ENCODE assay signal across 7 cellular contexts in the genomic region with DNA sequence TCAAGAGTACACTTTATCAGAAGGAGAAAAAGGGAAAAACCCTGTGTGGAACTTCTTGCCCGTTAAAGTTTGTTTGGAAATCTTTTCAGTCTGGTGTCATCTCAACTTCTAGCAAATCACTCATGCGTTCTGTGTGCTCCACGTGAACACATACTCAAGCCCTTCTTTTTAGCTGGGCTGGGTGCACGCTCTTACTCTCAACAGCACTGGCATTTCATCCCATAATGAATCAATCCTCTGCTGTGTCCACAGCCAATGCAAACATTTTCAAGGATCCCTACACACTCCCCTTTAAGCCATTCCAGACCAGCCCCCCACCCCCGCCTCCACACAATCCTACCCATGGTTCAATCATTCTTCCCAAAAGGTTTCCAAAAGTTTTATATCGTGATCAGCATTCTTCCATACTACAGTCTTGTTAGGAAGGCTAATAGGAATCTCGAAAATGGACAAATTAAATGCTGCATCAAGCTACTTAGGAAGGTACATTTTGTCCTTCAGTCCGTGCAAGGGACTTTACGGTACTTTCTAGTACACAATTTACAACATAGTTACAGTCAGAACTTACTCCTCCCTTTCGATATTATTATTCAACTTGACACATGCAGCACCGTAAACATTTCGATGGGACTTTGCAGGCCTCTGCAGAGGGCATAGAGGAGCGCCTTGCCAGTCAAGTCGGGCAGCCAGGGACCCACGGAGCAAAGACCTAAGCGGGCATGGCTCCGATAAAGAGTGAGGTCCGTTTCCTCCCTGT. TPM values are rescaled to one million over a fixed set of nuclear protein-coding genes. Genes with fewer than 3 reads are reported as not detected.
A peak's percentile ranks its signal among the peaks of the same experiment; 100 is the strongest.
DNase-seq lines count a peak whose midpoint lies in the region; ATAC-seq and TF ChIP-seq lines count a peak whose summit lies in the region.

No MANE protein-coding gene starts in this region.

- peaks cover 13% of the 10 kb centered on the region for H3K27me3 Mint-ChIP-seq in activated T-cell treated with anti-CD3 and anti-CD28 coated beads, Interleukin-2, amount 50 U/mL, for 24 hours

- DNase-seq in GM06990 (ENCODE audit: extremely low read depth, insufficient read length) = no peak
- no peak for DNase-seq in activated T-cell treated with anti-CD3 and anti-CD28 coated beads, Interleukin-2, amount 50 U/mL, for 24 hours
- no peak for DNase-seq in right cardiac atrium
- no peak for DNase-seq in retina

- TF ChIP-seq CTCF in GM06990 (IDR thresholded peaks at IDR 0.05; ENCODE audit: insufficient read depth, low read length, poor library complexity, severe bottlenecking) = no peak

- H3K9me3 Mint-ChIP-seq in activated T-cell treated with anti-CD3 and anti-CD28 coated beads, Interleukin-2, amount 50 U/mL, for 24 hours = no peaks in the 10 kb centered on the region

- 7% methylated on average over 18 of the region's 18 CpGs for WGBS in right cardiac atrium

- H3K27me3 ChIP-seq in GM06990 (replicated peaks; ENCODE audit: control insufficient read depth, insufficient read depth, low read length) = no peaks in the 10 kb centered on the region
- no peaks in the 10 kb centered on the region for H3K27me3 ChIP-seq in right cardiac atrium (ENCODE audit: control insufficient read depth, insufficient read depth)

- peak overlapping the region; percentile 94 for H3K4me3 Mint-ChIP-seq in activated T-cell treated with anti-CD3 and anti-CD28 coated beads, Interleukin-2, amount 50 U/mL, for 24 hours

- H3K9me3 ChIP-seq in right cardiac atrium (ENCODE audit: control insufficient read depth, low read length) = no peaks in the 10 kb centered on the region

- H3K36me3 ChIP-seq in GM06990 (ENCODE audit: control insufficient read depth, insufficient read depth, low read length) = no peaks in the 10 kb centered on the region; the same call in 1 of the 2 replicates

- peak overlapping the region; percentile 98 for H3K27ac Mint-ChIP-seq in activated T-cell treated with anti-CD3 and anti-CD28 coated beads, Interleukin-2, amount 50 U/mL, for 24 hours

- H3K4me3 ChIP-seq in GM06990 (replicated peaks; ENCODE audit: low read depth, low read length) = peak overlapping the region; percentile 84
- peak overlapping the region; percentile 100 for H3K4me3 ChIP-seq in right cardiac atrium (ENCODE audit: low read length)
- peak overlapping the region; percentile 73 to 95 (median 81) for H3K4me3 ChIP-seq in skin epidermis

- H3K4me1 Mint-ChIP-seq in activated T-cell treated with anti-CD3 and anti-CD28 coated beads, Interleukin-2, amount 50 U/mL, for 24 hours (ENCODE audit: low read depth) = peaks cover 46% of the 10 kb centered on the region

- H3K4me1 ChIP-seq in right cardiac atrium (ENCODE audit: control insufficient read depth, insufficient read depth, low read length) = no peaks in the 10 kb centered on the region

- H3K36me3 Mint-ChIP-seq in activated T-cell treated with anti-CD3 and anti-CD28 coated beads, Interleukin-2, amount 50 U/mL, for 24 hours (ENCODE audit: low read depth) = peaks cover 17% of the 10 kb centered on the region

- H3K27ac ChIP-seq in right cardiac atrium (ENCODE audit: low read length) (peak overlapping the region; percentile 98), skin epidermis (peak overlapping the region in 19 of 21 experiments; percentile 94 to 99 (median 98))

- intact Hi-C loops in right cardiac atrium (cut with DNase I) = no loop called here

- ATAC-seq in HG03432 (IDR thresholded peaks at IDR 0.05; ENCODE audit: unreplicated experiment) (peak; percentile 0), right cardiac atrium (no peak), HG02981 (IDR thresholded peaks at IDR 0.05; ENCODE audit: unreplicated experiment) (no peak)

RNA-seq across cellular contexts. Expression of gene PTGR3, which starts 1.5 kb away (rescaled TPM):
- total RNA-seq in right cardiac atrium = 10 to 100 TPM; 27.1 to 42.9 (median 33.8) TPM
- 23.4 TPM for polyA plus RNA-seq in right cardiac atrium

RNA-seq across cellular contexts. Expression of gene TSHZ1, which starts 3.1 kb away (rescaled TPM):
- 10 to 100 TPM; 13.3 to 24.7 (median 20.4) TPM for total RNA-seq in right cardiac atrium
- polyA plus RNA-seq in right cardiac atrium = 12.7 TPM
